In the genomic region with DNA sequence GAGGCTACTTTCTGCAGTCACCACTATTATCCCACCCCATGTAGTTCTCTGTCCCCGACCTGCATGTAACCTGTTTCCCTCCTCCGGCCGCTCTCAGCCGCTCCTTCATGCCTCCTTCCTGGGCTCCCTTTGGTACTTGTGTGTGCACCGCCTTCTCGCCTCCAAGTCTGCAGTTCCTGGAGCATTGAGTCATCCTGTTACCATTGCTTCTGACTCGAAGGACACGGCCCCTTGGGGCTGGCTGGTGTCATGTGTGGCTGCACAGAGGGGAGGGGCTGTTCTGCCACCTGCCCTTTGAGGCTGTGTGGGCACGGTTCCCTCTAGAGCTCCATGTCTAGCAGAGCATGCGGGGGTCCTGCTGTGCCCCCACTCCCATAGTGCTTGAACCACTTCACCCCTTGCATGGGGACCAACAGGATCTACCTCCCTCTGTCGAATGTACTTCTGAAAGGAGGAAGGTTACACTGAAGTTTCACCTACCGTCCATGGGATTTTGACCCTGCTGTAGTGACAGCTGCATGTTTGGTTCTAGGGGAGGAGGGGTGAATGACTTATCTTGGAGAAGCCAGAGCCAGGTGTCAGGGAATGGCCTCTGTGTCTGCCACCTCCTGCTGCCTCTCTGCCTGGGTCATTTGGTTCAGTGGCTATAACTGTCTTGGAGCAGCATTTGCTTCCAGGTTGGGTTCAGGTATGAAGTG, we compare ENCODE assay signal across 9 cellular contexts. TPM values are rescaled to one million over a fixed set of nuclear protein-coding genes. Genes with fewer than 3 reads are reported as not detected.
DNase-seq lines count a peak whose midpoint lies in the region; ATAC-seq and TF ChIP-seq lines count a peak whose summit lies in the region.
"Had no signal": no experiment of that assay in that cellular context is flagged by ENCODE, and none has a peak within 500 bp of the region (broad histone marks: within the 10 kb centered on the region; RNA-seq: fewer than 3 reads in every experiment).

No MANE protein-coding gene starts in this region.

- H3K36me3 ChIP-seq in spleen, result no peaks in the 10 kb centered on the region
- H3K36me3 ChIP-seq: heart right ventricle had no signal

- peak overlapping the region; percentile 17 to 87 (median 81) for H3K27ac ChIP-seq in spleen

- H3K4me1 ChIP-seq in spleen, result peaks cover 60 to 100% (median 99%) of the 10 kb centered on the region in 6 donors

- WGBS in spleen, 5 donors, result 12 to 35% (median 25%) methylated on average over 11 to 12 of the region's 12 CpGs

- H3K27me3 ChIP-seq in spleen (replicated peaks in 1 of 7), result no peaks in the 10 kb centered on the region
- H3K27me3 ChIP-seq: heart right ventricle had no signal

- H3K4me3 ChIP-seq in spleen, result peak overlapping the region in 3 of 8 donors; percentile 1 to 49 (median 10)
- H3K4me3 ChIP-seq: heart right ventricle had no signal

- TF ChIP-seq POLR2A in erythroblast (IDR thresholded peaks at IDR 0.05; ENCODE audit: low read length) (peak; percentile 48), spleen (IDR thresholded peaks at IDR 0.05) (no peak)

- H3K9me3 ChIP-seq in spleen, result no peaks in the 10 kb centered on the region
- H3K9me3 ChIP-seq: heart right ventricle had no signal

- intact Hi-C loops in spleen (cut with DNase I; ENCODE audit: low total_unique reads), result loop anchor here (10.0 kb wide), 1 partner anchor 55 kb away; no protein-coding TSS in a partner anchor

- no peak for TF ChIP-seq CTCF in spleen (IDR thresholded peaks at IDR 0.05 in 8 of 11, conservative IDR thresholded peaks at IDR 0.05 in 3 of 11)

- DNase-seq in AML-193 (lab: John Stamatoyannopoulos, UW), result peak; percentile 69 to 80
- peak; percentile 27 for DNase-seq in KBM-7
- DNase-seq in activated CD4-positive, alpha-beta T cell treated with anti-CD3 and anti-CD28 coated beads, Interleukin-2, amount 50 U/mL, for 1 hour, result peak; percentile 36
- DNase-seq in erythroblast (lab: John Stamatoyannopoulos, UW), result no peak
- peak; percentile 89 for DNase-seq in spleen
- no peak for DNase-seq in foreskin melanocyte
- no peak for DNase-seq in GDM1 (lab: John Stamatoyannopoulos, UW)
- DNase-seq: heart right ventricle had no signal

- in situ Hi-C loops in KBM-7 (cut with MboI; ENCODE audit: low pct_unique_long_range_greater_than_20kb, low sequenced_read_pairs), result no loop called here

- peak; percentile 83 for ATAC-seq in GM18867 (IDR thresholded peaks at IDR 0.05; ENCODE audit: unreplicated experiment)

RNA-seq across cellular contexts. Expression of gene BCR, which starts 39.6 kb away (rescaled TPM):
- 10 to 100 TPM; 39.3 to 64.8 (median 56.3) TPM for total RNA-seq in spleen
- 10 to 100 TPM; 15.2 to 21.9 (median 15.8) TPM for polyA plus RNA-seq in spleen

Comparison
In these comparisons a context has a peak if more than half of its experiments do, and no peak if none do; other contexts are left out.
1. DNase-seq: peak in AML-193 (2 of 2), KBM-7 (single experiment), activated CD4-positive, alpha-beta T cell treated with anti-CD3 and anti-CD28 coated beads, Interleukin-2, amount 50 U/mL, for 1 hour (single experiment) and spleen (single experiment); none in erythroblast (0 of 2), foreskin melanocyte (single experiment) and GDM1 (single experiment).